ENCODE assay signal across 7 cellular contexts in the genomic region with DNA sequence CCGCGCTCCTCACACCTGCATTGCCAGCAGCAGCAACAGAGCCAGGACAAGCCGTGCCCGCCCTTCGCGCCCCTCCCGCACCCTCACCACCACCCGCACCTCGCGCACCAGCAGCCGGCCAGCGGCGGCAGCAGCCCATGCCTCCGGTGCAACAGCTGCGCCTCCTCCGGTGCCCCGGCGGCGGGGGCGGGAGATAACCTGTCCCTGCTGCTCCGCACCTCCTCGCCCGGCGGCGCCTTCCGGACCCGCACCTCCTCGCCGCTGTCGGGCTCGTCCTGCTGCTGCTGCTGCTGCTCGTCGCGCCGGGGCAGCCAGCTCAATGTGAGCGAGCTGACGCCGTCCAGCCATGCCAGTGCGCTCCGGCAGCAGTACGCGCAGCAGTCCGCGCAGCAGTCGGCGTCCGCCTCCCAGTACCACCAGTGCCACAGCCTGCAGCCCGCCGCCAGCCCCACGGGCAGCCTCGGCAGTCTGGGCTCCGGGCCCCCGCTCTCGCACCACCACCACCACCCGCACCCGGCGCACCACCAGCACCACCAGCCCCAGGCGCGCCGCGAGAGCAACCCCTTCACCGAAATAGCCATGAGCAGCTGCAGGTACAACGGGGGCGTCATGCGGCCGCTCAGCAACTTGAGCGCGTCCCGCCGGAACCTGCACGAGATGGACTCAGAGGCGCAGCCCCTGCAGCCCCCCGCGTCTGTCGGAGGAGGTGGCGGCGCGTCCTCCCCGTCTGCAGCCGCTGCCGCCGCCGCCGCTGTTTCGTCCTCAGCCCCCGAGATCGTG. TPM values are rescaled to one million over a fixed set of nuclear protein-coding genes. Genes with fewer than 3 reads are reported as not detected.
A peak's percentile ranks its signal among the peaks of the same experiment; 100 is the strongest.
DNase-seq lines count a peak whose midpoint lies in the region; ATAC-seq, FAIRE-seq and TF ChIP-seq lines count a peak whose summit lies in the region.

No MANE protein-coding gene starts in this region.

- H3K9me3 ChIP-seq in pancreas = no peaks in the 10 kb centered on the region
- no peaks in the 10 kb centered on the region for H3K9me3 ChIP-seq in CD8-positive, alpha-beta memory T cell (ENCODE audit: low read length)

- H3K27me3 Mint-ChIP-seq in CD8-positive, alpha-beta memory T cell = peaks cover 21 to 40% of the 10 kb centered on the region in 2 donors

- ATAC-seq in GM18498 (IDR thresholded peaks at IDR 0.05; ENCODE audit: unreplicated experiment) (peak; percentile 22), GM21786 (IDR thresholded peaks at IDR 0.05; ENCODE audit: unreplicated experiment) (peak; percentile 16), pancreas (peak; percentile 47 to 66 (median 58))

- POLR2A ChIA-PET in CD8-positive, alpha-beta memory T cell (lab: Charles Lee) = no interaction called here

- no peaks in the 10 kb centered on the region for H3K4me1 Mint-ChIP-seq in CD8-positive, alpha-beta memory T cell

- no peak overlapping the region for H3K4me3 ChIP-seq in fibroblast of mammary gland (ENCODE audit: control insufficient read depth, low read depth, low read length)
- peak overlapping the region; percentile 38 to 80 (median 79) for H3K4me3 ChIP-seq in pancreas
- H3K4me3 ChIP-seq in CD8-positive, alpha-beta memory T cell (ENCODE audit: low read length) = no peak overlapping the region

- no peak for TF ChIP-seq CTCF in fibroblast of mammary gland (conservative IDR thresholded peaks at IDR 0.05; ENCODE audit: control insufficient read depth, insufficient read depth, low read depth, low read length)
- TF ChIP-seq CTCF in pancreas (IDR thresholded peaks at IDR 0.05) = no peak

- CTCF ChIA-PET in CD8-positive, alpha-beta memory T cell (lab: Charles Lee) = no interaction called here

- intact Hi-C loops in pancreas (cut with DNase I) = no loop called here

- H3K9me3 Mint-ChIP-seq in CD8-positive, alpha-beta memory T cell = peaks cover 0 to 6% (median 5%) of the 10 kb centered on the region in 5 donors

- no peaks in the 10 kb centered on the region for H3K36me3 ChIP-seq in pancreas
- no peaks in the 10 kb centered on the region for H3K36me3 ChIP-seq in CD8-positive, alpha-beta memory T cell (ENCODE audit: insufficient read depth, low read length)

- 0 to 1% methylated on average over 61 to 87 of the region's 87 CpGs for WGBS in pancreas, 2 donors

- H3K27me3 ChIP-seq in pancreas = peaks cover 0 to 8% (median 0%) of the 10 kb centered on the region in 4 donors
- peaks cover 8% of the 10 kb centered on the region for H3K27me3 ChIP-seq in CD8-positive, alpha-beta memory T cell (ENCODE audit: insufficient read depth, low read length, poor library complexity, severe bottlenecking)

- H3K27ac Mint-ChIP-seq in CD8-positive, alpha-beta memory T cell = no peak overlapping the region

- no peak for FAIRE-seq in pancreas (lab: Jason Lieb, UNC)

- H3K36me3 Mint-ChIP-seq in CD8-positive, alpha-beta memory T cell = no peaks in the 10 kb centered on the region

- DNase-seq in NCI-H69 (lab: John Stamatoyannopoulos, UW) = peak; percentile 80
- peak; percentile 2 for DNase-seq in fibroblast of mammary gland (ENCODE audit: low read depth)
- peak in 2 of 6 donors; percentile 14 to 84 for DNase-seq in pancreas
- DNase-seq in CD8-positive, alpha-beta memory T cell = no peak
- DNase-seq in NCI-H187 (lab: John Stamatoyannopoulos, UW) = no peak

- H3K4me3 Mint-ChIP-seq in CD8-positive, alpha-beta memory T cell = no peak overlapping the region

- peak overlapping the region; percentile 70 to 80 (median 75) for H3K27ac ChIP-seq in pancreas
- H3K27ac ChIP-seq in CD8-positive, alpha-beta memory T cell (ENCODE audit: low read depth, low read length) = no peak overlapping the region

- H3K4me1 ChIP-seq in pancreas = peaks cover 0 to 6% (median 5%) of the 10 kb centered on the region in 3 donors
- H3K4me1 ChIP-seq in CD8-positive, alpha-beta memory T cell (ENCODE audit: insufficient read depth, low read length) = no peaks in the 10 kb centered on the region

RNA-seq across cellular contexts. Expression of gene KCNN2, which starts 0.5 kb away (rescaled TPM):
- total RNA-seq in pancreas = 1 to 10 TPM; 1.5 to 3.2 (median 2.6) TPM
- polyA plus RNA-seq in pancreas = 1 to 10 TPM; 1.1 to 3.4 TPM
- total RNA-seq in CD8-positive, alpha-beta memory T cell = not detected
- not detected for polyA plus RNA-seq in CD8-positive, alpha-beta memory T cell

Comparison
In these comparisons a context has a peak if more than half of its experiments do, and no peak if none do; other contexts are left out.
1. DNase-seq: peak in NCI-H69 (single experiment) and fibroblast of mammary gland (single experiment); none in CD8-positive, alpha-beta memory T cell (0 of 5) and NCI-H187 (0 of 2).
2. H3K4me3 ChIP-seq: peak in pancreas (4 of 4); none in fibroblast of mammary gland (single experiment) and CD8-positive, alpha-beta memory T cell (single experiment).
3. Peak in every context shown above with its lines, with median percentiles within 50 percentile points of each other: ATAC-seq.